In genomic region chr19:4633140-4633967, GRCh38 we compare ENCODE assay signal across 8 cellular contexts. TPM values are rescaled to one million over a fixed set of nuclear protein-coding genes. Genes with fewer than 3 reads are reported as not detected.
DNase-seq lines count a peak whose midpoint lies in the region; ATAC-seq, FAIRE-seq and TF ChIP-seq lines count a peak whose summit lies in the region.

No MANE protein-coding gene starts in this region.

- DNase-seq in EL (peak; percentile 83), LNCaP clone FGC (ENCODE audit: low read depth) (no peak), SKM-1 (lab: John Stamatoyannopoulos, UW; ENCODE audit: unreplicated experiment) (peak; percentile 94), astrocyte (ENCODE audit: low read depth) (peak; percentile 66), hepatocyte (ENCODE audit: low spot score) (peak; percentile 68), small intestine (peak; percentile 56), posterior vena cava (ENCODE audit: low spot score) (no peak)

- no peaks in the 10 kb centered on the region for H3K9me2 ChIP-seq in hepatocyte (replicated peaks; ENCODE audit: insufficient read depth)

- H3K4me2 ChIP-seq in astrocyte (ENCODE audit: low read length) (peak overlapping the region; percentile 38), hepatocyte (no peak overlapping the region)

- peak overlapping the region; percentile 79 for H3K27ac Mint-ChIP-seq in astrocyte (ENCODE audit: unreplicated experiment)

- H3K9me3 ChIP-seq in astrocyte (ENCODE audit: insufficient read depth, low read depth, low read length) (no peaks in the 10 kb centered on the region), hepatocyte (ENCODE audit: low read depth) (no peaks in the 10 kb centered on the region), small intestine (ENCODE audit: control insufficient read depth, low read depth) (no peaks in the 10 kb centered on the region)

- H3K36me3 Mint-ChIP-seq in astrocyte (ENCODE audit: low read depth, unreplicated experiment) = no peaks in the 10 kb centered on the region

- H3K4me3 Mint-ChIP-seq in astrocyte (ENCODE audit: unreplicated experiment) = no peak overlapping the region

- H3K27ac ChIP-seq in astrocyte (ENCODE audit: low read depth, low read length) = peak overlapping the region; percentile 55
- no peak overlapping the region for H3K27ac ChIP-seq in hepatocyte
- H3K27ac ChIP-seq in small intestine (ENCODE audit: low read depth in 1 of 2, low read length in 1 of 2) = peak overlapping the region in 1 of 2 donors; percentile 5

- no peak for ATAC-seq in HG02970 (IDR thresholded peaks at IDR 0.05; ENCODE audit: low FRiP score, unreplicated experiment)

- no peaks in the 10 kb centered on the region for H4K20me1 ChIP-seq in astrocyte (ENCODE audit: insufficient read depth, low read length)
- H4K20me1 ChIP-seq in hepatocyte (ENCODE audit: insufficient read depth, poor library complexity, severe bottlenecking) = no peaks in the 10 kb centered on the region

- intact Hi-C loops in posterior vena cava (cut with DNase I) = loop anchor here in 1 of 2 donors (10.0 kb wide), 1 partner anchor 59 kb away; no protein-coding TSS in a partner anchor

- peak; percentile 62 for TF ChIP-seq CTCF in LNCaP clone FGC (IDR thresholded peaks at IDR 0.05; ENCODE audit: control insufficient read depth, extremely low read depth, insufficient read depth)
- TF ChIP-seq CTCF in astrocyte (IDR thresholded peaks at IDR 0.05; ENCODE audit: insufficient read depth, low read depth, low read length) = peak; percentile 80
- peak; percentile 55 for TF ChIP-seq CTCF in hepatocyte (IDR thresholded peaks at IDR 0.05; ENCODE audit: poor library complexity)

- H3K27me3 ChIP-seq in astrocyte (ENCODE audit: insufficient read depth, low read length) (no peaks in the 10 kb centered on the region), hepatocyte (no peaks in the 10 kb centered on the region), small intestine (ENCODE audit: control insufficient read depth in 2 of 2, insufficient read depth in 2 of 2, low read length in 2 of 2) (no peaks in the 10 kb centered on the region)

- H3K4me1 Mint-ChIP-seq in astrocyte (ENCODE audit: low read depth, unreplicated experiment) = peaks cover 8% of the 10 kb centered on the region

- 54% methylated on average over 13 of the region's 14 CpGs for WGBS in hepatocyte (ENCODE audit: low lambda C conversion rate, missing lambda C conversion rate)
- 29 to 42% (median 34%) methylated on average over 14 of the region's 14 CpGs for WGBS in small intestine, 3 donors

- H3K4me3 ChIP-seq in LNCaP clone FGC (ENCODE audit: low read depth, low read length) (no peak overlapping the region), astrocyte (ENCODE audit: insufficient read depth, low read depth, low read length) (no peak overlapping the region), hepatocyte (no peak overlapping the region), small intestine (ENCODE audit: low read depth in 1 of 2, low read length in 2 of 2) (no peak overlapping the region)

- peaks cover 4% of the 10 kb centered on the region for H3K9me3 Mint-ChIP-seq in astrocyte (ENCODE audit: unreplicated experiment)

- H2AFZ ChIP-seq in astrocyte (ENCODE audit: low read depth, low read length) (no peak overlapping the region), hepatocyte (no peak overlapping the region)

- peaks cover 3% of the 10 kb centered on the region for H3K27me3 Mint-ChIP-seq in astrocyte (ENCODE audit: low read depth, unreplicated experiment)

- H3K79me2 ChIP-seq in astrocyte (ENCODE audit: insufficient read depth, low read length) (no peaks in the 10 kb centered on the region), hepatocyte (no peaks in the 10 kb centered on the region)

- FAIRE-seq in astrocyte (lab: Jason Lieb, UNC) (no peak), small intestine (lab: Jason Lieb, UNC) (no peak)

- H3K4me1 ChIP-seq in astrocyte (ENCODE audit: insufficient read depth, low read length) (peaks cover 25% of the 10 kb centered on the region), hepatocyte (ENCODE audit: insufficient read depth) (peaks cover 18% of the 10 kb centered on the region), small intestine (ENCODE audit: control insufficient read depth in 2 of 2, insufficient read depth in 1 of 2, low read depth in 1 of 2, low read length in 1 of 2) (no peaks in the 10 kb centered on the region)

- H3K36me3 ChIP-seq in astrocyte (ENCODE audit: insufficient read depth, low read length) (no peaks in the 10 kb centered on the region), hepatocyte (replicated peaks; ENCODE audit: insufficient read depth, low read depth) (no peaks in the 10 kb centered on the region), small intestine (ENCODE audit: control insufficient read depth in 2 of 2, insufficient read depth in 2 of 2, low read length in 2 of 2) (no peaks in the 10 kb centered on the region)

- peak overlapping the region; percentile 44 for H3K9ac ChIP-seq in astrocyte (ENCODE audit: low read length)

RNA-seq across cellular contexts. Expression of gene TNFAIP8L1, which starts 6.0 kb away (rescaled TPM):
- total RNA-seq in astrocyte (2.9 and 3.0 TPM in 2 replicates), hepatocyte (10.0 and 13.6 TPM in 2 replicates), posterior vena cava (1 to 10 TPM; 5.7 to 6.1 TPM)
- polyA plus RNA-seq in hepatocyte (8.7 and 14.3 TPM in 2 replicates), small intestine (10 to 100 TPM in 2 of 3 donors, 1 to 10 TPM in 1; 8.9 to 21.0 (median 11.0) TPM)

RNA-seq across cellular contexts. Expression of gene MYDGF, which starts 36.8 kb away (rescaled TPM):
- total RNA-seq in astrocyte = 131 and 153 TPM in 2 replicates
- 125 and 158 TPM in 2 replicates for total RNA-seq in hepatocyte
- polyA plus RNA-seq in hepatocyte = 365 and 405 TPM in 2 replicates
- polyA plus RNA-seq in small intestine = 100 to 1,000 TPM in 1 of 3 donors, 10 to 100 TPM in 2; 45.8 to 220 (median 75.7) TPM
- total RNA-seq in posterior vena cava = 10 to 100 TPM; 66.3 to 75.9 TPM

Comparison
In these comparisons a context has a peak if more than half of its experiments do, and no peak if none do; other contexts are left out.
1. DNase-seq: peak in EL (single experiment), SKM-1 (single experiment), astrocyte (single experiment), hepatocyte (single experiment) and small intestine (single experiment); none in LNCaP clone FGC (single experiment) and posterior vena cava (single experiment).
2. Peak in every context shown above with its lines, with median percentiles within 50 percentile points of each other: CTCF ChIP-seq.